ENCODE assay signal across 1 cellular context in the genomic region with DNA sequence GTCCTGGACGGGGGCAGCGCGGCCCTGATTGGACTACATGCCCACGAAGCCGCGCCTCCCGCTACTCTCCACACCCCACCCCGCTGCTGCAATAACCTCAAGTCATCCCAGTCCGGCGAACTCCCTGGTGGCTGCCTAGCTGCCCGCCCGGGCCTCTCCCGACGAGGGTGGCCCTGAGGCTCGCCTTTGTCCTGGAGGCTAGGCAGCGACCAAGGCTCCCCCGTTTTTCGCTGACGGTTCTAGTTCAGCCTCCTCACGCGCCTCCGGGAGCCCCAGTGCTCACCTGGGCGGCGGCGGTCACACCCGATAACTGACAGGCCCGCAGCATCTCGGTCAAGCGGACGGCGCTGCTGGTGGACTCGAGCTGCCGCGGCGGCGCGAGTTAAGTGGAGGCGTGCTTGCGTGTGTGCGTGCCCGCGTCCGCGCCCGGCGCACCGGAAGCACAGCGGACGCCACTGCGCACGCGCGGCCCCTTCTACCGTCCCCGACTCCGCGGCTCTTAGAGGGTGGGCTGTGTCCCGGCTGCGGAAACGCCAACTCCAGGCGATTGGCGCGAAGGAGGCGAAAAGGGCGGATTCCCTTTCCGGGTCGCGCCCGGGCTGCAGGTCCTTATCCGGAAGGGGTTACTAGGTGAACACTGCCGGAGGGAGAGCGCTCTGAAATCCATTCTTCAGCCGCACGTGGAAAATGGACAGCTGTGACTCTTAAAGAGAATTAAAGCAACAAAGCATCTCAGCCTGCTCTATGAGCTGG.
A peak's percentile ranks its signal among the peaks of the same experiment; 100 is the strongest.
TF ChIP-seq lines count a peak whose summit lies in the region.

A gene (minus strand): TSS at position 408 of the 753 bp plus-strand sequence. CDS start 80 bp downstream, at position 328.

TF ChIP-seq in HEK293, 187 proteins besides CTCF, POLR2A, EP300 and RAD21 (continued from another document):
- TF ChIP-seq ZNF292 (tag by site-specific recombination; IDR thresholded peaks at IDR 0.05; ENCODE audit: borderline replicate concordance, low read depth), result no peak
- no peak for TF ChIP-seq ZNF596 (tag by site-specific recombination; IDR thresholded peaks at IDR 0.05)
- TF ChIP-seq YY1 (tag by site-specific recombination; IDR thresholded peaks at IDR 0.05), result no peak
- TF ChIP-seq ZNF623 (tag by site-specific recombination; IDR thresholded peaks at IDR 0.05), result no peak
- TF ChIP-seq, protein P1, sequence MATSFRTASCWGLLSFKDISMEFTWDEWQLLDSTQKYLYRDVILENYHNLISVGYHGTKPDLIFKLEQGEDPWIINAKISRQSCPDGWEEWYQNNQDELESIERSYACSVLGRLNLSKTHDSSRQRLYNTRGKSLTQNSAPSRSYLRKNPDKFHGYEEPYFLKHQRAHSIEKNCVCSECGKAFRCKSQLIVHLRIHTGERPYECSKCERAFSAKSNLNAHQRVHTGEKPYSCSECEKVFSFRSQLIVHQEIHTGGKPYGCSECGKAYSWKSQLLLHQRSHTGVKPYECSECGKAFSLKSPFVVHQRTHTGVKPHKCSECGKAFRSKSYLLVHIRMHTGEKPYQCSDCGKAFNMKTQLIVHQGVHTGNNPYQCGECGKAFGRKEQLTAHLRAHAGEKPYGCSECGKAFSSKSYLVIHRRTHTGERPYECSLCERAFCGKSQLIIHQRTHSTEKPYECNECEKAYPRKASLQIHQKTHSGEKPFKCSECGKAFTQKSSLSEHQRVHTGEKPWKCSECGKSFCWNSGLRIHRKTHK (tag by site-specific recombination; IDR thresholded peaks at IDR 0.05), result no peak
- peak; percentile 53; the same call in 1 of the 2 replicates for TF ChIP-seq SCRT2 (tag by site-specific recombination; IDR thresholded peaks at IDR 0.05)
- peak; percentile 15; the same call in 1 of the 2 replicates for TF ChIP-seq ZNF585B (tag by site-specific recombination; IDR thresholded peaks at IDR 0.05)
- 0 out of 2 replicates have a peak, but pooled peaks have one; percentile 27 for TF ChIP-seq OSR2 (tag by site-specific recombination; IDR thresholded peaks at IDR 0.05)
- TF ChIP-seq ZNF169 (tag by site-specific recombination; IDR thresholded peaks at IDR 0.05), result no peak
- TF ChIP-seq ZNF555 (tag by site-specific recombination; conservative IDR thresholded peaks at IDR 0.05), result no peak
- TF ChIP-seq ZNF248 (tag by site-specific recombination; IDR thresholded peaks at IDR 0.05), result no peak
- TF ChIP-seq KLF8 (tag by site-specific recombination; IDR thresholded peaks at IDR 0.05), result peak; percentile 53
- 0 out of 2 replicates have a peak, but pooled peaks have one; percentile 32 for TF ChIP-seq ZNF341 (tag by site-specific recombination; IDR thresholded peaks at IDR 0.05; ENCODE audit: low read depth)
- no peak; the same call in 1 of the 2 replicates for TF ChIP-seq ZNF843 (tag by site-specific recombination; IDR thresholded peaks at IDR 0.05)
- TF ChIP-seq ZNF221 (tag by site-specific recombination; IDR thresholded peaks at IDR 0.05; ENCODE audit: borderline replicate concordance), result no peak
- no peak for TF ChIP-seq ZNF830 (tag by site-specific recombination; IDR thresholded peaks at IDR 0.05; ENCODE audit: low read depth)
- no peak for TF ChIP-seq ZNF174 (tag by site-specific recombination; IDR thresholded peaks at IDR 0.05)
- no peak for TF ChIP-seq ZNF37A (tag by site-specific recombination; IDR thresholded peaks at IDR 0.05)
- TF ChIP-seq ZXDB (tag by site-specific recombination; IDR thresholded peaks at IDR 0.05), result peak; percentile 76; the same call in 1 of the 2 replicates
- no peak for TF ChIP-seq TRIM28 (IDR thresholded peaks at IDR 0.05; ENCODE audit: borderline replicate concordance, low read length)
- peak; percentile 52; the same call in 1 of the 2 replicates for TF ChIP-seq KLF10 (tag by site-specific recombination; IDR thresholded peaks at IDR 0.05)
- TF ChIP-seq WT1 (tag by site-specific recombination; IDR thresholded peaks at IDR 0.05), result no peak
- TF ChIP-seq, protein P2, sequence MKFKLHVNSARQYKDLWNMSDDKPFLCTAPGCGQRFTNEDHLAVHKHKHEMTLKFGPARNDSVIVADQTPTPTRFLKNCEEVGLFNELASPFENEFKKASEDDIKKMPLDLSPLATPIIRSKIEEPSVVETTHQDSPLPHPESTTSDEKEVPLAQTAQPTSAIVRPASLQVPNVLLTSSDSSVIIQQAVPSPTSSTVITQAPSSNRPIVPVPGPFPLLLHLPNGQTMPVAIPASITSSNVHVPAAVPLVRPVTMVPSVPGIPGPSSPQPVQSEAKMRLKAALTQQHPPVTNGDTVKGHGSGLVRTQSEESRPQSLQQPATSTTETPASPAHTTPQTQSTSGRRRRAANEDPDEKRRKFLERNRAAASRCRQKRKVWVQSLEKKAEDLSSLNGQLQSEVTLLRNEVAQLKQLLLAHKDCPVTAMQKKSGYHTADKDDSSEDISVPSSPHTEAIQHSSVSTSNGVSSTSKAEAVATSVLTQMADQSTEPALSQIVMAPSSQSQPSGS (tag by site-specific recombination; IDR thresholded peaks at IDR 0.05; ENCODE audit: low read depth), result no peak
- TF ChIP-seq ZNF132 (tag by site-specific recombination; IDR thresholded peaks at IDR 0.05; ENCODE audit: borderline replicate concordance), result no peak
- peak; percentile 54 for TF ChIP-seq ZBTB17 (tag by site-specific recombination; IDR thresholded peaks at IDR 0.05)
- TF ChIP-seq SP7 (tag by site-specific recombination; IDR thresholded peaks at IDR 0.05), result peak; percentile 12; the same call in 1 of the 2 replicates
- no peak for TF ChIP-seq ZNF529 (tag by site-specific recombination; IDR thresholded peaks at IDR 0.05; ENCODE audit: insufficient replicate concordance)
- peak; percentile 46; the same call in 1 of the 2 replicates for TF ChIP-seq ZNF24 (tag by site-specific recombination; IDR thresholded peaks at IDR 0.05)
